Comparison of ENCODE assay signal across 33 cellular contexts in genomic region chr17:61026818-61027217, GRCh38.
"Had no signal": no experiment of that assay in that cellular context is flagged by ENCODE, and none has a peak within 500 bp of the region (broad histone marks: within the 10 kb centered on the region; RNA-seq: fewer than 3 reads in every experiment).

No MANE protein-coding gene starts in this region.

- H3K27me3 ChIP-seq: adrenal gland, body of pancreas, esophagus muscularis mucosa, foreskin keratinocyte, gastrocnemius medialis, heart left ventricle had no signal

- H3K4me1 ChIP-seq: adrenal gland, body of pancreas, esophagus muscularis mucosa, foreskin keratinocyte, gastrocnemius medialis, heart left ventricle had no signal

- H3K27ac Mint-ChIP-seq: activated CD4-positive, alpha-beta memory T cell treated with anti-CD3 and anti-CD28 coated beads for 36 hours; activated CD4-positive, alpha-beta T cell treated with anti-CD3 and anti-CD28 coated beads for 36 hours; activated CD4-positive, alpha-beta T cell treated with anti-CD3 and anti-CD28 coated beads, Interleukin-2, amount 10 ng/mL, durations not matched to agents 24 days and 14 days; activated CD8-positive, alpha-beta memory T cell treated with anti-CD3 and anti-CD28 coated beads, Interleukin-2, amount 10 ng/mL, durations not matched to agents 7 days and 5 days; activated CD8-positive, alpha-beta T cell treated with anti-CD3 and anti-CD28 coated beads, Interleukin-2, amount 10 ng/mL, durations not matched to agents 7 days and 5 days; activated naive CD4-positive, alpha-beta T cell treated with anti-CD3 and anti-CD28 coated beads for 36 hours; activated naive CD4-positive, alpha-beta T cell treated with anti-CD3 and anti-CD28 coated beads, Interleukin-2, amount 50 U/mL, for 24 hours; activated naive CD8-positive, alpha-beta T cell treated with anti-CD3 and anti-CD28 coated beads for 36 hours; activated naive CD8-positive, alpha-beta T cell treated with anti-CD3 and anti-CD28 coated beads, Interleukin-2, amount 50 U/mL, for 24 hours; activated T-helper 1 cell treated with anti-CD3 and anti-CD28 coated beads, Interleukin-12 subunit alpha, Interleukin-12 subunit beta, Interleukin-2, Interleukin-4 antibody, amounts not matched to agents 30 ng/mL and 10 ng/mL and 1 ng/mL, durations not matched to agents 14 hours and 24 hours and 36 hours; activated T-helper 2 cell treated with anti-CD3 and anti-CD28 coated beads, Interferon-gamma antibody, Interleukin-2, Interleukin-4, amounts not matched to agents 10 μg/mL and 5 μg/mL and 100 μg/mL, durations not matched to agents 14 hours and 24 hours and 36 hours; effector memory CD8-positive, alpha-beta T cell had no signal

- H3K27me3 Mint-ChIP-seq: activated CD4-positive, alpha-beta memory T cell treated with anti-CD3 and anti-CD28 coated beads for 36 hours; activated CD4-positive, alpha-beta T cell treated with anti-CD3 and anti-CD28 coated beads for 36 hours; activated CD8-positive, alpha-beta memory T cell treated with anti-CD3 and anti-CD28 coated beads, Interleukin-2, amount 10 ng/mL, durations not matched to agents 7 days and 5 days; activated naive CD4-positive, alpha-beta T cell treated with anti-CD3 and anti-CD28 coated beads, Interleukin-2, amount 50 U/mL, for 24 hours; activated naive CD8-positive, alpha-beta T cell treated with anti-CD3 and anti-CD28 coated beads for 36 hours; activated naive CD8-positive, alpha-beta T cell treated with anti-CD3 and anti-CD28 coated beads, Interleukin-2, amount 50 U/mL, for 24 hours; effector memory CD8-positive, alpha-beta T cell had no signal

- H3K36me3 Mint-ChIP-seq: activated CD4-positive, alpha-beta memory T cell treated with anti-CD3 and anti-CD28 coated beads for 36 hours had no signal

- H3K9me3 Mint-ChIP-seq: activated CD4-positive, alpha-beta memory T cell treated with anti-CD3 and anti-CD28 coated beads for 36 hours; activated CD4-positive, alpha-beta T cell treated with anti-CD3 and anti-CD28 coated beads, Interleukin-2, amount 10 ng/mL, durations not matched to agents 24 days and 14 days; activated naive CD4-positive, alpha-beta T cell treated with anti-CD3 and anti-CD28 coated beads for 36 hours; activated naive CD4-positive, alpha-beta T cell treated with anti-CD3 and anti-CD28 coated beads, Interleukin-2, amount 50 U/mL, for 24 hours; activated naive CD8-positive, alpha-beta T cell treated with anti-CD3 and anti-CD28 coated beads for 36 hours; activated naive CD8-positive, alpha-beta T cell treated with anti-CD3 and anti-CD28 coated beads, Interleukin-2, amount 50 U/mL, for 24 hours; activated T-helper 1 cell treated with anti-CD3 and anti-CD28 coated beads, Interleukin-12 subunit alpha, Interleukin-12 subunit beta, Interleukin-2, Interleukin-4 antibody, amounts not matched to agents 30 ng/mL and 10 ng/mL and 1 ng/mL, durations not matched to agents 14 hours and 24 hours and 36 hours; activated T-helper 2 cell treated with anti-CD3 and anti-CD28 coated beads, Interferon-gamma antibody, Interleukin-2, Interleukin-4, amounts not matched to agents 10 μg/mL and 5 μg/mL and 100 μg/mL, durations not matched to agents 14 hours and 24 hours and 36 hours; effector memory CD8-positive, alpha-beta T cell had no signal

- H3K4me3 ChIP-seq: adrenal gland, body of pancreas, esophagus muscularis mucosa, gastrocnemius medialis, heart left ventricle had no signal

- H3K27ac ChIP-seq: adrenal gland, body of pancreas, esophagus muscularis mucosa, foreskin keratinocyte, gastrocnemius medialis, heart left ventricle had no signal

- H3K36me3 ChIP-seq: adrenal gland, esophagus muscularis mucosa, gastrocnemius medialis, heart left ventricle had no signal

- H3K4me1 Mint-ChIP-seq: activated CD4-positive, alpha-beta T cell treated with anti-CD3 and anti-CD28 coated beads, Interleukin-2, amount 10 ng/mL, durations not matched to agents 24 days and 14 days; activated CD8-positive, alpha-beta memory T cell treated with anti-CD3 and anti-CD28 coated beads, Interleukin-2, amount 10 ng/mL, durations not matched to agents 7 days and 5 days had no signal

- FAIRE-seq: colon had no signal

- H3K9me3 ChIP-seq: adrenal gland, body of pancreas, esophagus muscularis mucosa, gastrocnemius medialis had no signal

- ATAC-seq: activated CD4-positive, alpha-beta T cell treated with anti-CD3 and anti-CD28 coated beads for 36 hours; activated CD8-positive, alpha-beta memory T cell treated with anti-CD3 and anti-CD28 coated beads, Interleukin-2, amount 10 ng/mL, durations not matched to agents 7 days and 5 days; activated CD8-positive, alpha-beta T cell treated with anti-CD3 and anti-CD28 coated beads, Interleukin-2, amount 10 ng/mL, durations not matched to agents 7 days and 5 days; activated naive CD8-positive, alpha-beta T cell treated with anti-CD3 and anti-CD28 coated beads, Interleukin-2, amount 50 U/mL, for 24 hours; body of pancreas; effector memory CD8-positive, alpha-beta T cell; foreskin keratinocyte; gastrocnemius medialis; heart left ventricle had no signal

- H3K4me3 Mint-ChIP-seq: activated CD4-positive, alpha-beta memory T cell treated with anti-CD3 and anti-CD28 coated beads for 36 hours; activated CD4-positive, alpha-beta T cell treated with anti-CD3 and anti-CD28 coated beads for 36 hours; activated CD4-positive, alpha-beta T cell treated with anti-CD3 and anti-CD28 coated beads, Interleukin-2, amount 10 ng/mL, durations not matched to agents 24 days and 14 days; activated CD8-positive, alpha-beta memory T cell treated with anti-CD3 and anti-CD28 coated beads, Interleukin-2, amount 10 ng/mL, durations not matched to agents 7 days and 5 days; activated CD8-positive, alpha-beta T cell treated with anti-CD3 and anti-CD28 coated beads, Interleukin-2, amount 10 ng/mL, durations not matched to agents 7 days and 5 days; activated naive CD4-positive, alpha-beta T cell treated with anti-CD3 and anti-CD28 coated beads for 36 hours; activated naive CD4-positive, alpha-beta T cell treated with anti-CD3 and anti-CD28 coated beads, Interleukin-2, amount 50 U/mL, for 24 hours; activated naive CD8-positive, alpha-beta T cell treated with anti-CD3 and anti-CD28 coated beads for 36 hours; activated naive CD8-positive, alpha-beta T cell treated with anti-CD3 and anti-CD28 coated beads, Interleukin-2, amount 50 U/mL, for 24 hours; activated T-helper 1 cell treated with anti-CD3 and anti-CD28 coated beads, Interleukin-12 subunit alpha, Interleukin-12 subunit beta, Interleukin-2, Interleukin-4 antibody, amounts not matched to agents 30 ng/mL and 10 ng/mL and 1 ng/mL, durations not matched to agents 14 hours and 24 hours and 36 hours; effector memory CD8-positive, alpha-beta T cell had no signal

- DNase-seq: activated CD4-positive, alpha-beta memory T cell treated with anti-CD3 and anti-CD28 coated beads for 36 hours; activated CD4-positive, alpha-beta T cell treated with anti-CD3 and anti-CD28 coated beads for 36 hours; activated CD4-positive, alpha-beta T cell treated with anti-CD3 and anti-CD28 coated beads, Interleukin-2, amount 10 ng/mL, durations not matched to agents 24 days and 14 days; activated CD4-positive, CD25-positive, alpha-beta regulatory T cell; activated CD4-positive, CD25-positive, alpha-beta regulatory T cell treated with anti-CD3 and anti-CD28 coated beads, Interleukin-2, amount 50 U/mL, for 72 hours; activated CD8-positive, alpha-beta memory T cell treated with anti-CD3 and anti-CD28 coated beads, Interleukin-2, amount 10 ng/mL, durations not matched to agents 7 days and 5 days; activated CD8-positive, alpha-beta memory T cell treated with anti-CD3 and anti-CD28 coated beads, Interleukin-2, amount 50 U/mL, for 4 hours; activated CD8-positive, alpha-beta T cell treated with anti-CD3 and anti-CD28 coated beads, Interleukin-2, amount 10 ng/mL, durations not matched to agents 7 days and 5 days; activated effector memory CD4-positive, alpha-beta T cell treated with anti-CD3 and anti-CD28 coated beads, Interleukin-2, amount 50 U/mL, for 16 hours; activated naive CD4-positive, alpha-beta T cell treated with anti-CD3 and anti-CD28 coated beads for 36 hours; activated naive CD8-positive, alpha-beta T cell treated with anti-CD3 and anti-CD28 coated beads for 36 hours; activated naive CD8-positive, alpha-beta T cell treated with anti-CD3 and anti-CD28 coated beads, Interleukin-2, amount 50 U/mL, for 24 hours; activated T-cell treated with anti-CD3 and anti-CD28 coated beads, Interleukin-2, amount 50 U/mL, for 1 hour; activated T-cell treated with anti-CD3 and anti-CD28 coated beads, Interleukin-2, amount 50 U/mL, for 48 hours; adrenal gland; amygdala; aorta; body of pancreas; caudate nucleus; cortex of kidney; dermis blood vessel endothelial cell; effector CD4-positive, alpha-beta T cell; effector memory CD8-positive, alpha-beta T cell; erythroblast; foreskin keratinocyte; gastrocnemius medialis; glutamatergic neuron; heart left ventricle had no signal
